Comparison of ENCODE assay signal across 8 cellular contexts in genomic region chr6:21587182-21587924, GRCh38. TPM values are rescaled to one million over a fixed set of nuclear protein-coding genes. Genes with fewer than 3 reads are reported as not detected.
DNase-seq lines count a peak whose midpoint lies in the region; ATAC-seq and TF ChIP-seq lines count a peak whose summit lies in the region.

No MANE protein-coding gene starts in this region.

- in situ Hi-C loops in brain microvascular endothelial cell (cut with HindIII; ENCODE audit: low pct_ligation_motif_present, low sequenced_read_pairs), result no loop called here

- H3K9ac ChIP-seq in iPS-20b (ENCODE audit: low read depth, low read length), result peak overlapping the region; percentile 78; the same call in 1 of the 2 replicates

- DNase-seq in NCI-H1436 (lab: John Stamatoyannopoulos, UW) (peak; percentile 74), NCI-H1436 treated with DMSO at 0.1 percent for 48 hours (lab: John Stamatoyannopoulos, UW) (no peak), KG1 (lab: John Stamatoyannopoulos, UW) (peak; percentile 76), RPMI7951 (ENCODE audit: low read depth) (peak; percentile 70), brain microvascular endothelial cell (peak; percentile 49), skeletal muscle cell (ENCODE audit: low read depth) (no peak)

- no peaks in the 10 kb centered on the region for H3K27me3 ChIP-seq in brain microvascular endothelial cell (replicated peaks)
- peaks cover 30% of the 10 kb centered on the region for H3K27me3 ChIP-seq in iPS-20b (ENCODE audit: insufficient read depth, low read length)

- peak overlapping the region; percentile 77 for H3K4me3 ChIP-seq in brain microvascular endothelial cell (ENCODE audit: low read depth, low read length)
- peak overlapping the region; percentile 72 for H3K4me3 ChIP-seq in iPS-20b (ENCODE audit: low read length)
- peak overlapping the region; percentile 81 for H3K4me3 ChIP-seq in skeletal muscle cell (ENCODE audit: low read depth, low read length)

- H3K36me3 ChIP-seq in brain microvascular endothelial cell (replicated peaks) (no peaks in the 10 kb centered on the region), iPS-20b (ENCODE audit: insufficient read depth, low read depth, low read length) (no peaks in the 10 kb centered on the region)

- peak; percentile 36 for ATAC-seq in GM21786 (IDR thresholded peaks at IDR 0.05; ENCODE audit: unreplicated experiment)

- H3K9me3 ChIP-seq in iPS-20b (ENCODE audit: insufficient read depth, low read depth, low read length), result no peaks in the 10 kb centered on the region

- peaks cover 5% of the 10 kb centered on the region; the same call in 1 of the 2 replicates for H3K4me1 ChIP-seq in iPS-20b (ENCODE audit: insufficient read depth, low read length)

- H3K27ac ChIP-seq in brain microvascular endothelial cell (peak overlapping the region; percentile 81), iPS-20b (ENCODE audit: low read length) (no peak overlapping the region)

- peak; percentile 47 for TF ChIP-seq CTCF in brain microvascular endothelial cell (IDR thresholded peaks at IDR 0.05; ENCODE audit: low read depth, low read length, missing control alignments)

RNA-seq across cellular contexts. Expression of gene SOX4, which starts 6.2 kb away (rescaled TPM):
- total RNA-seq in RPMI7951 (2014; rRNA removed; shearing (Covaris generic)), result 10.8 and 12.9 TPM in 2 replicates

Comparison
In these comparisons a context has a peak if more than half of its experiments do, and no peak if none do; other contexts are left out.
1. DNase-seq: peak in NCI-H1436 (single experiment), KG1 (single experiment), RPMI7951 (single experiment) and brain microvascular endothelial cell (single experiment); none in NCI-H1436 treated with DMSO at 0.1 percent for 48 hours (single experiment) and skeletal muscle cell (single experiment).
2. Peak in every context shown above with its lines, with median percentiles within 50 percentile points of each other: H3K4me3 ChIP-seq.